17 cellular contexts compared by ENCODE assay signal in the genomic region with DNA sequence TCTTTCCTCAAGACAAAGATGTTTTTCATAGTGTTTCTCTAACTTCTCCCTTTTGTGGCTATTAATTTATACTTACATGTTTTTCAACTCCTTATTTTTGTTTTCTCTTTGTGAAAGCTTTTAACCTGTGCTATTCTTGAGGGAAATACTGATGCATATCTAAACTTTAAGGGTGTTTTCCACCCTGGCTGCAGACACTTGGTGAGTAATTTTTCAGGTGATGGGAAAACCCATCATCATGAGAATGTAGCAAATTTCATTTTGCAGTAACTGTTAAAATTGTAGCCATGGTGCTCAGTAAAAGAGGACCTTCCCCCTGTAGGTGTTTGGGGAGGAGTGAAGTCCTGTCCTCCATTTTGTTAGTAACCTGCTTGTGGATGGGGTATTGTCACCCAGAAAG.
DNase-seq lines count a peak whose midpoint lies in the region; ATAC-seq and TF ChIP-seq lines count a peak whose summit lies in the region.
"Had no signal": no experiment of that assay in that cellular context is flagged by ENCODE, and none has a peak within 500 bp of the region (broad histone marks: within the 10 kb centered on the region; RNA-seq: fewer than 3 reads in every experiment).

No MANE protein-coding gene starts in this region.

- POLR2A ChIA-PET in GM10248 (lab: Yijun Ruan, JAX), result no interaction called here

- no peaks in the 10 kb centered on the region for H3K4me1 ChIP-seq in effector memory CD4-positive, alpha-beta T cell (ENCODE audit: control insufficient read depth, insufficient read depth, low read length, poor library complexity, severe bottlenecking)

- H3K4me3 ChIP-seq in effector memory CD4-positive, alpha-beta T cell (ENCODE audit: insufficient read depth, low read depth, low read length, poor library complexity, severe bottlenecking), result no peak overlapping the region
- H3K4me3 ChIP-seq: MG63, SK-N-MC had no signal

- H3K27me3 ChIP-seq in effector memory CD4-positive, alpha-beta T cell (replicated peaks; ENCODE audit: control insufficient read depth, insufficient read depth, low read length, poor library complexity, severe bottlenecking), result no peaks in the 10 kb centered on the region
- H3K27me3 ChIP-seq: MG63 had no signal

- CTCF ChIA-PET in GM10248 (lab: Yijun Ruan, JAX), result no interaction called here

- H3K36me3 ChIP-seq in effector memory CD4-positive, alpha-beta T cell (ENCODE audit: control insufficient read depth, insufficient read depth, low read length), result no peaks in the 10 kb centered on the region

- no peaks in the 10 kb centered on the region for H3K9me3 ChIP-seq in effector memory CD4-positive, alpha-beta T cell (ENCODE audit: control insufficient read depth, low read length)
- H3K9me3 ChIP-seq: MG63 had no signal

- no peak for TF ChIP-seq CTCF in GM10248 (IDR thresholded peaks at IDR 0.05; ENCODE audit: control extremely low read depth, extremely low read depth, low read depth, missing control alignments)

- ATAC-seq in GM18508 (IDR thresholded peaks at IDR 0.05; ENCODE audit: insufficient read depth, unreplicated experiment) (peak; percentile 73), GM21526 (IDR thresholded peaks at IDR 0.05; ENCODE audit: low FRiP score, unreplicated experiment) (peak; percentile 35), HG03342 (IDR thresholded peaks at IDR 0.05; ENCODE audit: unreplicated experiment) (peak; percentile 55), SK-N-SH treated with all-trans-retinoic acid at 6 μM for 48 hours (no peak)

- DNase-seq in GM10248 (ENCODE audit: extremely low spot score) (peak; percentile 26), NOMO-1 treated with DMSO at 0.1 percent for 48 hours (lab: John Stamatoyannopoulos, UW; ENCODE audit: unreplicated experiment) (no peak), HT-29 (ENCODE audit: low spot score) (no peak)
- no peak for DNase-seq in effector memory CD4-positive, alpha-beta T cell
- DNase-seq: Calu3; effector CD8-positive, alpha-beta T cell; GDM1; GOT3; MG63; naive B cell; NCI-H2081; NCI-H526 had no signal

- no peak overlapping the region for H3K27ac ChIP-seq in effector memory CD4-positive, alpha-beta T cell (ENCODE audit: insufficient read depth, low read length, poor library complexity, severe bottlenecking)
- H3K27ac ChIP-seq: SK-N-MC had no signal

TF ChIP-seq in SK-N-SH treated with all-trans-retinoic acid at 6 μM for 48 hours, 23 proteins besides CTCF, POLR2A, EP300 and RAD21:
- TF ChIP-seq PPARA (CRISPR knock-in tag; IDR thresholded peaks at IDR 0.05; ENCODE audit: borderline replicate concordance) (no peak), ISL1 (CRISPR knock-in tag; IDR thresholded peaks at IDR 0.05) (no peak), RARB (CRISPR knock-in tag; IDR thresholded peaks at IDR 0.05) (no peak), CSDC2 (CRISPR knock-in tag; IDR thresholded peaks at IDR 0.05) (no peak), ZC3H10 (CRISPR knock-in tag; IDR thresholded peaks at IDR 0.05) (no peak), ZFP3 (CRISPR knock-in tag; IDR thresholded peaks at IDR 0.05) (no peak), ZFP30 (CRISPR knock-in tag; IDR thresholded peaks at IDR 0.05) (no peak), ZNF8 (CRISPR knock-in tag; IDR thresholded peaks at IDR 0.05) (no peak), BACH2 (CRISPR knock-in tag; IDR thresholded peaks at IDR 0.05; ENCODE audit: borderline replicate concordance) (no peak), TCF4 (CRISPR knock-in tag; IDR thresholded peaks at IDR 0.05; ENCODE audit: borderline replicate concordance) (no peak), SNAI2 (CRISPR knock-in tag; IDR thresholded peaks at IDR 0.05) (no peak), ESRRG (CRISPR knock-in tag; IDR thresholded peaks at IDR 0.05) (no peak), OSR1 (CRISPR knock-in tag; IDR thresholded peaks at IDR 0.05) (no peak), ZNF70 (CRISPR knock-in tag; IDR thresholded peaks at IDR 0.05) (no peak), CSRNP3 (CRISPR knock-in tag; IDR thresholded peaks at IDR 0.05) (no peak)
- TF ChIP-seq, protein P1, sequence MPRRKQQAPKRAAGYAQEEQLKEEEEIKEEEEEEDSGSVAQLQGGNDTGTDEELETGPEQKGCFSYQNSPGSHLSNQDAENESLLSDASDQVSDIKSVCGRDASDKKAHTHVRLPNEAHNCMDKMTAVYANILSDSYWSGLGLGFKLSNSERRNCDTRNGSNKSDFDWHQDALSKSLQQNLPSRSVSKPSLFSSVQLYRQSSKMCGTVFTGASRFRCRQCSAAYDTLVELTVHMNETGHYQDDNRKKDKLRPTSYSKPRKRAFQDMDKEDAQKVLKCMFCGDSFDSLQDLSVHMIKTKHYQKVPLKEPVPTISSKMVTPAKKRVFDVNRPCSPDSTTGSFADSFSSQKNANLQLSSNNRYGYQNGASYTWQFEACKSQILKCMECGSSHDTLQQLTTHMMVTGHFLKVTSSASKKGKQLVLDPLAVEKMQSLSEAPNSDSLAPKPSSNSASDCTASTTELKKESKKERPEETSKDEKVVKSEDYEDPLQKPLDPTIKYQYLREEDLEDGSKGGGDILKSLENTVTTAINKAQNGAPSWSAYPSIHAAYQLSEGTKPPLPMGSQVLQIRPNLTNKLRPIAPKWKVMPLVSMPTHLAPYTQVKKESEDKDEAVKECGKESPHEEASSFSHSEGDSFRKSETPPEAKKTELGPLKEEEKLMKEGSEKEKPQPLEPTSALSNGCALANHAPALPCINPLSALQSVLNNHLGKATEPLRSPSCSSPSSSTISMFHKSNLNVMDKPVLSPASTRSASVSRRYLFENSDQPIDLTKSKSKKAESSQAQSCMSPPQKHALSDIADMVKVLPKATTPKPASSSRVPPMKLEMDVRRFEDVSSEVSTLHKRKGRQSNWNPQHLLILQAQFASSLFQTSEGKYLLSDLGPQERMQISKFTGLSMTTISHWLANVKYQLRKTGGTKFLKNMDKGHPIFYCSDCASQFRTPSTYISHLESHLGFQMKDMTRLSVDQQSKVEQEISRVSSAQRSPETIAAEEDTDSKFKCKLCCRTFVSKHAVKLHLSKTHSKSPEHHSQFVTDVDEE (CRISPR knock-in tag; IDR thresholded peaks at IDR 0.05), result no peak
- TF ChIP-seq, protein P2, sequence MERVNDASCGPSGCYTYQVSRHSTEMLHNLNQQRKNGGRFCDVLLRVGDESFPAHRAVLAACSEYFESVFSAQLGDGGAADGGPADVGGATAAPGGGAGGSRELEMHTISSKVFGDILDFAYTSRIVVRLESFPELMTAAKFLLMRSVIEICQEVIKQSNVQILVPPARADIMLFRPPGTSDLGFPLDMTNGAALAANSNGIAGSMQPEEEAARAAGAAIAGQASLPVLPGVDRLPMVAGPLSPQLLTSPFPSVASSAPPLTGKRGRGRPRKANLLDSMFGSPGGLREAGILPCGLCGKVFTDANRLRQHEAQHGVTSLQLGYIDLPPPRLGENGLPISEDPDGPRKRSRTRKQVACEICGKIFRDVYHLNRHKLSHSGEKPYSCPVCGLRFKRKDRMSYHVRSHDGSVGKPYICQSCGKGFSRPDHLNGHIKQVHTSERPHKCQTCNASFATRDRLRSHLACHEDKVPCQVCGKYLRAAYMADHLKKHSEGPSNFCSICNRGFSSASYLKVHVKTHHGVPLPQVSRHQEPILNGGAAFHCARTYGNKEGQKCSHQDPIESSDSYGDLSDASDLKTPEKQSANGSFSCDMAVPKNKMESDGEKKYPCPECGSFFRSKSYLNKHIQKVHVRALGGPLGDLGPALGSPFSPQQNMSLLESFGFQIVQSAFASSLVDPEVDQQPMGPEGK (CRISPR knock-in tag; IDR thresholded peaks at IDR 0.05; ENCODE audit: borderline replicate concordance), result no peak
- TF ChIP-seq, protein P3, sequence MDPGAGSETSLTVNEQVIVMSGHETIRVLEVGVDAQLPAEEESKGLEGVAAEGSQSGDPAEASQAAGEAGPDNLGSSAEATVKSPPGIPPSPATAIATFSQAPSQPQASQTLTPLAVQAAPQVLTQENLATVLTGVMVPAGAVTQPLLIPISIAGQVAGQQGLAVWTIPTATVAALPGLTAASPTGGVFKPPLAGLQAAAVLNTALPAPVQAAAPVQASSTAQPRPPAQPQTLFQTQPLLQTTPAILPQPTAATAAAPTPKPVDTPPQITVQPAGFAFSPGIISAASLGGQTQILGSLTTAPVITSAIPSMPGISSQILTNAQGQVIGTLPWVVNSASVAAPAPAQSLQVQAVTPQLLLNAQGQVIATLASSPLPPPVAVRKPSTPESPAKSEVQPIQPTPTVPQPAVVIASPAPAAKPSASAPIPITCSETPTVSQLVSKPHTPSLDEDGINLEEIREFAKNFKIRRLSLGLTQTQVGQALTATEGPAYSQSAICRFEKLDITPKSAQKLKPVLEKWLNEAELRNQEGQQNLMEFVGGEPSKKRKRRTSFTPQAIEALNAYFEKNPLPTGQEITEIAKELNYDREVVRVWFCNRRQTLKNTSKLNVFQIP (CRISPR knock-in tag; IDR thresholded peaks at IDR 0.05; ENCODE audit: borderline replicate concordance, low read depth), result no peak
